Comparison of ENCODE assay signal across 1 cellular context in genomic region chr5:396715-397032, GRCh38.
TF ChIP-seq lines count a peak whose summit lies in the region.

No MANE protein-coding gene starts in this region.

TF ChIP-seq in HepG2, 621 proteins besides CTCF, POLR2A, EP300 and RAD21:
- no peak for TF ChIP-seq ZBTB20 (CRISPR knock-in tag; IDR thresholded peaks at IDR 0.05; ENCODE audit: borderline replicate concordance, low read depth)
- no peak for TF ChIP-seq ZNF44 (CRISPR knock-in tag; IDR thresholded peaks at IDR 0.05)
